In genomic region chr6:105705608-105706007, GRCh38 we compare ENCODE assay signal across 11 cellular contexts.
"Had no signal": no experiment of that assay in that cellular context is flagged by ENCODE, and none has a peak within 500 bp of the region (broad histone marks: within the 10 kb centered on the region; RNA-seq: fewer than 3 reads in every experiment).

No MANE protein-coding gene starts in this region.

- H3K4me1 ChIP-seq: HAP-1 had no signal

- H2AFZ ChIP-seq: GM23248, GM23338 had no signal

- H3K4me3 ChIP-seq: GM23248, GM23338, HAP-1 had no signal

- FAIRE-seq: H1, H54 had no signal

- H3K9ac ChIP-seq: GM23248 had no signal

- DNase-seq: GM23248, GOT3, H7, H9, HCEC 1CT, HFFc6 had no signal

- H3K36me3 ChIP-seq: HAP-1 had no signal

- ATAC-seq: GM23338, HCT116 had no signal

- H3K27ac ChIP-seq: GM23248 had no signal

- H3K4me2 ChIP-seq: GM23338 had no signal

- H3K9me3 ChIP-seq: HAP-1 had no signal
